ENCODE assay signal across 8 cellular contexts in the genomic region with DNA sequence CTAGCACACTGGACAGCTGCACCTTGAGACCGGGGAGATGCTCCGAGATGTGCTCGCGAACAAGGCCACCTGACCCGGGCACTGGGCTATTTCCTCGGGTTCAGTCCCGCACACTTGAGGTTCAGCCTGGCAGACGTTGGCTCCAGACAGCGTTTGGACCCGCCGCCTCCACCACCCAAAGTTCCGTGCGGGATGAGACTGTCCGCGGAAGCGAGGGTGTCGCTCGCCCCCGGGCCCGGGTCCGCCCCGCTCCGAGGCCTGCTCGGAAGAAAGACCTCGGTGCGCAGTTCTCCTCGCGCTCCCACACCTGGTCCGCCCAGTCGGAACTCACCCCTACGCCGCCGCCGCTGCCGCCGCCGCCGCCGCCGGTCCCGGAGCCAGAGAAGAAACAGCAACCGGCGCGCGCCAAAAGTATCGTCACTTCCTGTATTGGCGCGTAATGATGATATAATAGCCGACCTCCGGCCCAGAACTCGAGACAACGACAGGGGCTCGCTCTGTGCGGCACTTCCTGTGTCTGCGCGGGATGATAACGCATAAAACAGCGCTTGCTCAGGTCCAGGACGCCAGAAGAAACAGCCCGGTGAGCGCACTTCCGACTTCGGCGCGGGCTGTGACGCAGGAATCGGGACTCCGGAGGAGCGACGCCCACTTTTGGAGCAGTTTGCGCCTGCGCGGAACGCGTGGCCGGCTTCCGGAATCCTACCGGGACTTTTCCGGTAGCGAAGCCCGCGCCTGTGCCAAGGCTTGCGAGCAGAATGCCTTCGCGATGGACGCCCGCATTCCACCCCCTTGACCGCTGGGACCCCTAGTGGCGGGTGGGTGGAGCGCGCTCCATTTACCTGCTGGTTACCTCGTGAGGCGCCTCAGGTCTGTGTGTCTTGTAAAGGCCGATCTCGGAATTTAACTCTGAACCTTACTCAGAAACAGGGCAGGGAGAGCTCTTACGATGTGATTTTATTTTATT. TPM values are rescaled to one million over a fixed set of nuclear protein-coding genes. Genes with fewer than 3 reads are reported as not detected.
DNase-seq lines count a peak whose midpoint lies in the region; ATAC-seq, FAIRE-seq and TF ChIP-seq lines count a peak whose summit lies in the region.
"Not testable (repeated sequence)": the region's sequence is repeated elsewhere in the genome, so short reads cannot be mapped to it uniquely, and the experiment has no call there.

A gene (minus strand): TSS at position 422 of the 967 bp plus-strand sequence. CDS start 1,519 bp downstream, outside the sequence.

- DNase-seq in AML-193 (lab: John Stamatoyannopoulos, UW) (peak; percentile 80 to 81), NCI-H460 (ENCODE audit: extremely low read depth, low read depth) (peak; percentile 88), cerebellar nuclear complex (lab: John Stamatoyannopoulos, UW) (peak; percentile 89 to 90), kidney (peak; percentile 97)
- peak; percentile 93 for DNase-seq in activated CD4-positive, CD25-positive, alpha-beta regulatory T cell treated with anti-CD3 and anti-CD28 coated beads, Interleukin-2, amount 50 U/mL, for 72 hours
- DNase-seq in stimulated activated CD4-positive, alpha-beta T cell treated with anti-CD3 and anti-CD28 coated beads, Interleukin-15, amount 100 ng/mL, for 24 hours = peak; percentile 99

- ATAC-seq in HG03432 (IDR thresholded peaks at IDR 0.05; ENCODE audit: unreplicated experiment) = peak; percentile 82

- H3K4me3 ChIP-seq in kidney (ENCODE audit: low read length in 2 of 2) = peak within 1 kb of the TSS; percentile 68 to 80

- TF ChIP-seq CTCF in kidney (IDR thresholded peaks at IDR 0.05; ENCODE audit: borderline replicate concordance, extremely low read depth, insufficient read depth) = not testable (repeated sequence)

- H3K27ac ChIP-seq in kidney (ENCODE audit: low read depth in 2 of 2, low read length in 2 of 2) = peak within 1 kb of the TSS; percentile 98 to 100

- peak within 1 kb of the TSS in 1 of 2 donors; percentile 85 for H3K9ac ChIP-seq in kidney (ENCODE audit: low read length in 2 of 2)

- intact Hi-C loops in kidney (cut with DNase I) = not testable (repeated sequence)

- not testable (repeated sequence) for H3K9me3 ChIP-seq in kidney (ENCODE audit: control insufficient read depth in 1 of 2, low read length in 2 of 2)

- H3K36me3 ChIP-seq in kidney (ENCODE audit: control insufficient read depth in 1 of 2, insufficient read depth in 2 of 2, low read length in 2 of 2) = peaks cover 4 to 12% of the 10 kb centered on the region in 2 donors

- TF ChIP-seq POLR2A in GM19099 (IDR thresholded peaks at IDR 0.05; ENCODE audit: extremely low read depth, insufficient read length, low read depth) = peak; percentile 49

- not testable (repeated sequence) for FAIRE-seq in kidney (lab: Jason Lieb, UNC)

- H3K4me1 ChIP-seq in kidney (ENCODE audit: control insufficient read depth in 1 of 2, insufficient read depth in 1 of 2, low read depth in 1 of 2, low read length in 2 of 2) = not testable (repeated sequence)

RNA-seq across cellular contexts. Expression of the gene that starts here (rescaled TPM):
- total RNA-seq in NCI-H460 (2014; rRNA removed; shearing (Covaris generic)) = 8.7 and 11.3 TPM in 2 replicates
- polyA plus RNA-seq in NCI-H460 (2014; cell fraction: nucleus; rRNA removed) = 12.3 and 13.5 TPM in 2 replicates
- total RNA-seq in kidney = 24.0 TPM
- polyA plus RNA-seq in kidney (ENCODE audit: insufficient read depth, low read depth, low replicate concordance) = 13.9 TPM

Comparison
In these comparisons a context has a peak if more than half of its experiments do, and no peak if none do; other contexts are left out.
1. Peak in every context shown above with its lines: DNase-seq, ATAC-seq, H3K4me3 ChIP-seq and H3K27ac ChIP-seq.